ENCODE assay signal across 1 cellular context in the genomic region with DNA sequence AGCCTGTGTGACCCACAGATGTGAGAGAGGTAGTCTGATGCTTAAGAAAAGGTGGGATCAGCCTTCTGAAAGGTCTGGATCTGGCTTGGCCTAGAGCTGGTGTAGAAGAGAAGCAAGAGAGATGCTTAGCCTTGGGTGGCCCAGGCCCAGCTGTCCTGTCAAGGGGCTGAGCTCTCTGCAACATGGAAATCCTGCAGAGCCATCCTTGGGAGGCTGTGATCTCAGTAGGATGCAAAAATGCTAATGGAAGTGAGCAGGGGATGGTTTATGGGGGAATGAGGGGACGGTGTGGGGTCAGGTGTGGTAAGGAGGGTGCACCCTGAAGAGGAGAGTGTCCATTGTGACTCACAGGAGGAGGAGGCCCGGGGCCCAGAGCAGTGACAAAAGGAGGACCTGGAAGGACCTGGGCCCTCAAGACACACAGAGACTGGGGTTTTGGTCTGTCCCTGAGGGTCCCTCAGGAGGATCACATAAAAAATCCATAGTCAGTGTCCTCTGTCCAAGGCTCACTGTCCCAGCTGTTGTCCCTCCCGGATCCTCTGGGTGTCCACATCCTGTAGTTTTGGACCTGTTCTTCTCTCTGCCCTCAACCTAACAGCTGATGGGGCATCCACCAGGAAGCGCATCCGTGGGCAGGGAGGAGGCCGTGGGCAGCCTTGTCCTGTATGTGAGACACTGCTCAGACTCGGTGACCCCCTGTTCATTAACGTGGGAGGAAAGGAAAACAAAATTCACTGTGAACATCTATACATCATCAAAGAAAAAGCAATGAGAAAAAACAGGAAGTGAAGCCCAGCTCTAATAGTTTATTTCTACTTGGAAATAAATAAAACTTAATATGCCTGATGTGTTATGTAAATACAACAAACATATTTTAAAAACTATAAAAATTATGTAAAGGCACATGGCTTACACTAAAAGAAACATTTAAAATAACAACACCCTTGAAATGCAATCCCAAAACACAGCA.
TF ChIP-seq lines count a peak whose summit lies in the region.

No MANE protein-coding gene starts in this region.

TF ChIP-seq in HEK293, 187 proteins besides CTCF, POLR2A, EP300 and RAD21 (continued from another document):
- TF ChIP-seq, protein P1, sequence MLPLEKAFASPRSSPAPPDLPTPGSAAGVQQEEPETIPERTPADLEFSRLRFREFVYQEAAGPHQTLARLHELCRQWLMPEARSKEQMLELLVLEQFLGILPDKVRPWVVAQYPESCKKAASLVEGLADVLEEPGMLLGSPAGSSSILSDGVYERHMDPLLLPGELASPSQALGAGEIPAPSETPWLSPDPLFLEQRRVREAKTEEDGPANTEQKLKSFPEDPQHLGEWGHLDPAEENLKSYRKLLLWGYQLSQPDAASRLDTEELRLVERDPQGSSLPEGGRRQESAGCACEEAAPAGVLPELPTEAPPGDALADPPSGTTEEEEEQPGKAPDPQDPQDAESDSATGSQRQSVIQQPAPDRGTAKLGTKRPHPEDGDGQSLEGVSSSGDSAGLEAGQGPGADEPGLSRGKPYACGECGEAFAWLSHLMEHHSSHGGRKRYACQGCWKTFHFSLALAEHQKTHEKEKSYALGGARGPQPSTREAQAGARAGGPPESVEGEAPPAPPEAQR (tag by site-specific recombination; IDR thresholded peaks at IDR 0.05): no peak
- TF ChIP-seq ZFHX2 (tag by site-specific recombination; conservative IDR thresholded peaks at IDR 0.05): peak; percentile 50; the same call in 1 of the 2 replicates
